ENCODE assay signal across 9 cellular contexts in genomic region chr4:173367285-173367684, GRCh38. TPM values are rescaled to one million over a fixed set of nuclear protein-coding genes. Genes with fewer than 3 reads are reported as not detected.
DNase-seq lines count a peak whose midpoint lies in the region; ATAC-seq, FAIRE-seq and TF ChIP-seq lines count a peak whose summit lies in the region.
"Had no signal": no experiment of that assay in that cellular context is flagged by ENCODE, and none has a peak within 500 bp of the region (broad histone marks: within the 10 kb centered on the region; RNA-seq: fewer than 3 reads in every experiment).

No MANE protein-coding gene starts in this region.

- H3K27ac Mint-ChIP-seq in endodermal cell = no peak overlapping the region

- no peaks in the 10 kb centered on the region for H3K9me3 Mint-ChIP-seq in endodermal cell

- H3K36me3 Mint-ChIP-seq in endodermal cell (ENCODE audit: low read depth) = no peaks in the 10 kb centered on the region

- peaks cover 3% of the 10 kb centered on the region for H3K4me1 Mint-ChIP-seq in endodermal cell

- no peak overlapping the region for H3K4me3 Mint-ChIP-seq in endodermal cell

- FAIRE-seq in urothelium cell line (lab: Jason Lieb, UNC) = no peak

- no peaks in the 10 kb centered on the region for H3K27me3 ChIP-seq in endodermal cell (ENCODE audit: control insufficient read depth, insufficient read depth, low read length, poor library complexity, severe bottlenecking)
- H3K27me3 ChIP-seq: stomach had no signal

- H3K27me3 Mint-ChIP-seq in endodermal cell (ENCODE audit: insufficient read depth) = peaks cover 1% of the 10 kb centered on the region

- H3K9me3 ChIP-seq in endodermal cell (ENCODE audit: control insufficient read depth, low read length) = no peaks in the 10 kb centered on the region
- H3K9me3 ChIP-seq: stomach had no signal

- ATAC-seq in GM19455 (IDR thresholded peaks at IDR 0.05; ENCODE audit: unreplicated experiment) (peak; percentile 10), GM21717 (IDR thresholded peaks at IDR 0.05; ENCODE audit: unreplicated experiment) (no peak)

- H3K9ac ChIP-seq in endodermal cell (ENCODE audit: extremely low read depth, low read length, poor library complexity, severe bottlenecking) = no peak overlapping the region

- no peaks in the 10 kb centered on the region for H3K36me3 ChIP-seq in endodermal cell (ENCODE audit: control insufficient read depth, insufficient read depth, low read length)
- H3K36me3 ChIP-seq: stomach had no signal

- H3K4me3 ChIP-seq in fibroblast of the aortic adventitia (ENCODE audit: low read depth, low read length) = no peak overlapping the region
- no peak overlapping the region for H3K4me3 ChIP-seq in endodermal cell (ENCODE audit: low read length)
- H3K4me3 ChIP-seq: stomach had no signal

- no peaks in the 10 kb centered on the region for H3K4me1 ChIP-seq in endodermal cell (ENCODE audit: control insufficient read depth, insufficient read depth, low read length)

- DNase-seq in EL (peak; percentile 7), NCI-H226 (peak; percentile 20), fibroblast of the aortic adventitia (ENCODE audit: low read depth) (peak; percentile 37), endodermal cell (no peak), urothelium cell line (ENCODE audit: low spot score) (no peak), germinal center (ENCODE audit: low spot score) (no peak)
- DNase-seq: stomach had no signal

- no peak overlapping the region for H3K27ac ChIP-seq in endodermal cell (ENCODE audit: low read depth, low read length)

- no peak for TF ChIP-seq CTCF in fibroblast of the aortic adventitia (IDR thresholded peaks at IDR 0.05; ENCODE audit: insufficient read depth, low read length)
- TF ChIP-seq CTCF in endodermal cell (conservative IDR thresholded peaks at IDR 0.05) = no peak

RNA-seq across cellular contexts. Expression of gene SAP30, which starts 3.5 kb away (rescaled TPM):
- total RNA-seq in fibroblast of the aortic adventitia (ENCODE audit: low replicate concordance) (14.0 and 21.4 TPM in 2 replicates), endodermal cell (10 to 100 TPM in 1 of 2 donors, 1 to 10 TPM in 1; 8.7 to 10.8 TPM)
- polyA plus RNA-seq in endodermal cell (2013, experiment 1 of 2) = 39.1 TPM
- 38.3 TPM for polyA plus RNA-seq in endodermal cell (2013, experiment 2 of 2)

RNA-seq across cellular contexts. Expression of gene SCRG1, which starts 31.6 kb away (rescaled TPM):
- total RNA-seq in fibroblast of the aortic adventitia (ENCODE audit: low replicate concordance) = 0.49 and 0.99 TPM in 2 replicates
- total RNA-seq in endodermal cell = not detected
- polyA plus RNA-seq in endodermal cell (2013, experiment 1 of 2) = 6.9 TPM
- 6.2 TPM for polyA plus RNA-seq in endodermal cell (2013, experiment 2 of 2)

RNA-seq across cellular contexts. Expression of gene HMGB2, which starts 33.1 kb away (rescaled TPM):
- 23.5 and 113 TPM in 2 replicates for total RNA-seq in fibroblast of the aortic adventitia (ENCODE audit: low replicate concordance)
- total RNA-seq in endodermal cell = 100 to 1,000 TPM; 236 to 425 TPM
- 613 TPM for polyA plus RNA-seq in endodermal cell (2013, experiment 1 of 2)
- polyA plus RNA-seq in endodermal cell (2013, experiment 2 of 2) = 626 TPM

Comparison
In these comparisons a context has a peak if more than half of its experiments do, and no peak if none do; other contexts are left out.
1. DNase-seq: peak in EL (single experiment), NCI-H226 (single experiment) and fibroblast of the aortic adventitia (single experiment); none in endodermal cell (single experiment), urothelium cell line (single experiment) and germinal center (single experiment).